In genomic region chr4:68375667-68376559, GRCh38 we compare ENCODE assay signal across 8 cellular contexts. TPM values are rescaled to one million over a fixed set of nuclear protein-coding genes. Genes with fewer than 3 reads are reported as not detected.
DNase-seq lines count a peak whose midpoint lies in the region; ATAC-seq, FAIRE-seq and TF ChIP-seq lines count a peak whose summit lies in the region.

No MANE protein-coding gene starts in this region.

- ATAC-seq in HG03342 (IDR thresholded peaks at IDR 0.05; ENCODE audit: unreplicated experiment) (peak; percentile 80), mucosa of descending colon (peak; percentile 92), thoracic aorta (ENCODE audit: insufficient number of reproducible peaks, low FRiP score, low read depth) (peak; percentile 51)

- H3K4me1 ChIP-seq in mucosa of descending colon (ENCODE audit: low read depth) = no peaks in the 10 kb centered on the region
- peaks cover 0 to 7% of the 10 kb centered on the region in 2 donors for H3K4me1 ChIP-seq in thoracic aorta (ENCODE audit: control insufficient read depth in 1 of 2, low read depth in 2 of 2)

- DNase-seq in COLO829 (ENCODE audit: low spot score) (peak; percentile 78), GM19239 (ENCODE audit: insufficient read length, low spot score) (peak; percentile 20), NCI-H748 (lab: John Stamatoyannopoulos, UW; ENCODE audit: unreplicated experiment) (peak; percentile 23), epidermal melanocyte (ENCODE audit: insufficient read length, low spot score) (peak; percentile 26), mucosa of descending colon (peak; percentile 52 to 65 (median 58)), thoracic aorta (ENCODE audit: low spot score) (no peak)
- peak; percentile 61 for DNase-seq in activated CD8-positive, alpha-beta memory T cell treated with anti-CD3 and anti-CD28 coated beads, Interleukin-2, amount 50 U/mL, for 48 hours

- no peak overlapping the region for H3K27ac ChIP-seq in thoracic aorta

- H3K9me3 ChIP-seq in mucosa of descending colon (no peaks in the 10 kb centered on the region), thoracic aorta (no peaks in the 10 kb centered on the region)

- peak; percentile 68 for FAIRE-seq in GM19239 (lab: Jason Lieb, UNC)

- H3K4me3 ChIP-seq in mucosa of descending colon = no peak overlapping the region
- H3K4me3 ChIP-seq in thoracic aorta = peak overlapping the region; percentile 50

- intact Hi-C loops in mucosa of descending colon (cut with DNase I, micrococcal nuclease) = loop anchor here (5.0 kb wide), 1 partner anchor 104 kb away; no protein-coding TSS in a partner anchor

- H3K36me3 ChIP-seq in mucosa of descending colon (ENCODE audit: low read depth) (no peaks in the 10 kb centered on the region), thoracic aorta (no peaks in the 10 kb centered on the region)

- peak; percentile 50 for TF ChIP-seq CTCF in mucosa of descending colon (IDR thresholded peaks at IDR 0.05)
- peak; percentile 79 for TF ChIP-seq CTCF in thoracic aorta (IDR thresholded peaks at IDR 0.05)

- H3K27me3 ChIP-seq in thoracic aorta (replicated peaks; ENCODE audit: insufficient read depth) = no peaks in the 10 kb centered on the region

RNA-seq across cellular contexts. Expression of gene YTHDC1, which starts 26.0 kb away (rescaled TPM):
- 10 to 100 TPM; 55.1 to 92.3 (median 73.6) TPM for total RNA-seq in mucosa of descending colon
- total RNA-seq in thoracic aorta = 10 to 100 TPM; 37.0 to 89.9 TPM
